Comparison of ENCODE assay signal across 25 cellular contexts in the genomic region with DNA sequence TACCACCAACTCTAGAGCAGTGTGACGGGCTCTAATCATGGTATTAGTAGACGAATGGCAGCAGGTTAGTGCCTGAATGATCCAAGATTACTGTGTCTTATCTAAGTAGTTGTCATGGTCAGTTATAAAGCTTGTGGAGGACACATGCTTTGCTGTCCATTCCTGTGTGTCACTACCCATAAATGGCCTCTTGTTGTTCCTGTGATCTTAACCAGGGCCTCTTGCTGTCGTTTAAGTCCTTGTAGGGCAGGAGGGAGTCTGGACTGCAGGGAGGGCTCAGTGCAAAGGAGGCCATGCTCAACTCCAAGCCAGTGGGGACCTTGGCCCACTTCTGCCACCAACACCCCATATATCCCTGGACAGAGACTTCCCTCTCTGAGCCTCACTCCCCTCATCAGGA.
"Had no signal": no experiment of that assay in that cellular context is flagged by ENCODE, and none has a peak within 500 bp of the region (broad histone marks: within the 10 kb centered on the region; RNA-seq: fewer than 3 reads in every experiment).

No MANE protein-coding gene starts in this region.

- H3K36me3 Mint-ChIP-seq: immature natural killer cell, naive B cell had no signal

- H3K4me3 ChIP-seq: coronary artery, esophagus muscularis mucosa, gastroesophageal sphincter, mucosa of descending colon, ovary, psoas muscle, right lobe of liver, suprapubic skin had no signal

- H3K4me1 Mint-ChIP-seq: central memory CD8-positive, alpha-beta T cell; immature natural killer cell; naive B cell; stimulated activated naive CD8-positive, alpha-beta T cell treated with anti-CD3 and anti-CD28 coated beads, Interleukin-15, amount 100 ng/mL, for 72 hours had no signal

- DNase-seq: dermis blood vessel endothelial cell; effector memory CD4-positive, alpha-beta T cell; foreskin keratinocyte; immature natural killer cell; islet precursor cell; mesenchymal stem cell; naive B cell; occipital lobe; ovary; small intestine; stimulated activated CD4-positive, alpha-beta T cell treated with anti-CD3 and anti-CD28 coated beads, Interleukin-15, amount 100 ng/mL, for 24 hours; stimulated activated CD4-positive, alpha-beta T cell treated with anti-CD3 and anti-CD28 coated beads, Interleukin-2, amount 100 ng/mL, for 48 hours; stimulated activated naive CD4-positive, alpha-beta T cell; stimulated activated naive CD8-positive, alpha-beta T cell treated with anti-CD3 and anti-CD28 coated beads, Interleukin-15, amount 100 ng/mL, for 72 hours; trophoblast cell had no signal

- H3K4me3 Mint-ChIP-seq: central memory CD8-positive, alpha-beta T cell; immature natural killer cell; mesothelial cell of epicardium; naive B cell; nephron; stimulated activated naive CD8-positive, alpha-beta T cell treated with anti-CD3 and anti-CD28 coated beads, Interleukin-15, amount 100 ng/mL, for 72 hours had no signal

- H3K27ac ChIP-seq: coronary artery, esophagus muscularis mucosa, foreskin keratinocyte, gastroesophageal sphincter, ovary, psoas muscle, right lobe of liver, suprapubic skin had no signal

- H3K9me3 Mint-ChIP-seq: central memory CD8-positive, alpha-beta T cell; immature natural killer cell; mesothelial cell of epicardium; naive B cell; nephron; stimulated activated naive CD8-positive, alpha-beta T cell treated with anti-CD3 and anti-CD28 coated beads, Interleukin-15, amount 100 ng/mL, for 72 hours had no signal

- H3K27me3 ChIP-seq: ovary, right lobe of liver, suprapubic skin had no signal

- H3K36me3 ChIP-seq: esophagus muscularis mucosa, gastroesophageal sphincter, ovary, right lobe of liver, suprapubic skin had no signal

- ATAC-seq: foreskin keratinocyte; gastroesophageal sphincter; mucosa of descending colon; psoas muscle; right lobe of liver; stimulated activated naive CD8-positive, alpha-beta T cell treated with anti-CD3 and anti-CD28 coated beads, Interleukin-15, amount 100 ng/mL, for 72 hours had no signal

- H3K9me3 ChIP-seq: esophagus muscularis mucosa, gastroesophageal sphincter, mucosa of descending colon, ovary, psoas muscle, right lobe of liver, suprapubic skin had no signal

- H3K4me1 ChIP-seq: esophagus muscularis mucosa, foreskin keratinocyte, psoas muscle, right lobe of liver had no signal

- H3K27ac Mint-ChIP-seq: immature natural killer cell; mesothelial cell of epicardium; naive B cell; stimulated activated naive CD8-positive, alpha-beta T cell treated with anti-CD3 and anti-CD28 coated beads, Interleukin-15, amount 100 ng/mL, for 72 hours had no signal
